Comparison of ENCODE assay signal across 25 cellular contexts in the genomic region with DNA sequence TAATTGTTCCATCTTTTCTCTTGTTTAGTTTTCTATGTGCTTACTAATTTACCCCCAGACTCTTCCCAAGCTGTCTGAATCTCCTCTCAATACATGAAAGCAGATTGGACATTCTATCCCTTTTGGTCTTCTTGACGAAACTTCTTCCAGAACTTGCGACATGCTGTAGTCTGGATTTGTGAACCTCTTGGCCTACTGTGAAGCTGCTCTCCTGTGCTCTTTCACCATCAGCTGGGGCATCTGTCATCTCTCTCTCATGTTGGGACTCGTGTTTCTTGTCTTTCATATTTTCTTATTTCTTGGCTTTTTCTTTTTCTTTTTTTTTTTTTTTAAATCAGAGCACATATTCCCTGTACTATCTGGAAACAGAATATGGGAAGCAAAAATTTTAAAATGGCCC.
"Had no signal": no experiment of that assay in that cellular context is flagged by ENCODE, and none has a peak within 500 bp of the region (broad histone marks: within the 10 kb centered on the region; RNA-seq: fewer than 3 reads in every experiment).

No MANE protein-coding gene starts in this region.

- H3K4me3 Mint-ChIP-seq: effector memory CD8-positive, alpha-beta T cell; memory B cell; natural killer cell; stimulated activated naive B cell treated with anti-CD40 and anti-IgM and Interleukin-4, amounts not matched to agents 10 μg/mL and 1 μg/mL and 100 μg/mL, for 72 hours; stimulated activated naive CD8-positive, alpha-beta T cell treated with anti-CD3 and anti-CD28 coated beads, Interleukin-15, Interleukin-2, amounts not matched to agents 100 ng/mL and 50 ng/mL, for 24 hours had no signal

- H3K4me2 ChIP-seq: hepatocyte had no signal

- H3K27ac Mint-ChIP-seq: stimulated activated naive B cell treated with anti-CD40 and anti-IgM and Interleukin-4, amounts not matched to agents 10 μg/mL and 1 μg/mL and 100 μg/mL, for 72 hours; stimulated activated naive CD8-positive, alpha-beta T cell treated with anti-CD3 and anti-CD28 coated beads, Interleukin-15, Interleukin-2, amounts not matched to agents 100 ng/mL and 50 ng/mL, for 24 hours had no signal

- H3K27me3 Mint-ChIP-seq: effector memory CD8-positive, alpha-beta T cell; memory B cell; stimulated activated naive B cell treated with anti-CD40 and anti-IgM and Interleukin-4, amounts not matched to agents 10 μg/mL and 1 μg/mL and 100 μg/mL, for 72 hours; stimulated activated naive CD8-positive, alpha-beta T cell treated with anti-CD3 and anti-CD28 coated beads, Interleukin-15, Interleukin-2, amounts not matched to agents 100 ng/mL and 50 ng/mL, for 24 hours had no signal

- H3K27ac ChIP-seq: epithelial cell of prostate, foreskin keratinocyte, gastroesophageal sphincter, heart left ventricle, hepatocyte, neutrophil, pancreas, right lobe of liver, spleen, thoracic aorta, tibial nerve, upper lobe of left lung had no signal

- H3K4me3 ChIP-seq: gastroesophageal sphincter, heart left ventricle, hepatocyte, lung, pancreas, right lobe of liver, spleen, thoracic aorta, tibial nerve, upper lobe of left lung had no signal

- ATAC-seq: effector memory CD8-positive, alpha-beta T cell; esophagus mucosa; foreskin keratinocyte; gastroesophageal sphincter; heart left ventricle; left lobe of liver; natural killer cell; pancreas; right lobe of liver; stimulated activated naive B cell treated with anti-CD40 and anti-IgM and Interleukin-4, amounts not matched to agents 10 μg/mL and 1 μg/mL and 100 μg/mL, for 72 hours had no signal

- DNase-seq: cortex of kidney; effector memory CD8-positive, alpha-beta T cell; foreskin keratinocyte; heart left ventricle; kidney; natural killer cell; pancreas; retina; right lobe of liver; spleen; stimulated activated CD4-positive, alpha-beta T cell treated with anti-CD3 and anti-CD28 coated beads, Interleukin-15, amount 100 ng/mL, for 24 hours; stimulated activated CD4-positive, alpha-beta T cell treated with anti-CD3 and anti-CD28 coated beads, Interleukin-2, amount 100 ng/mL, for 48 hours; stimulated activated naive B cell treated with anti-CD40 and anti-IgM and Interleukin-4, amounts not matched to agents 10 μg/mL and 1 μg/mL and 100 μg/mL, for 72 hours; upper lobe of left lung had no signal

- H3K9me3 ChIP-seq: gastroesophageal sphincter, neutrophil, pancreas, right lobe of liver, thoracic aorta had no signal

- H2AFZ ChIP-seq: hepatocyte had no signal

- H3K27me3 ChIP-seq: foreskin keratinocyte, gastroesophageal sphincter, heart left ventricle, hepatocyte, neutrophil, pancreas, right lobe of liver, spleen, tibial nerve, upper lobe of left lung had no signal
